In genomic region chr16:30343491-30343820, GRCh38 we compare ENCODE assay signal across 3 cellular contexts. TPM values are rescaled to one million over a fixed set of nuclear protein-coding genes. Genes with fewer than 3 reads are reported as not detected.
"Had no signal": no experiment of that assay in that cellular context is flagged by ENCODE, and none has a peak within 500 bp of the region (broad histone marks: within the 10 kb centered on the region; RNA-seq: fewer than 3 reads in every experiment).

No MANE protein-coding gene starts in this region.

RNA-seq across cellular contexts. Expression of gene MYL11, which starts 31.1 kb away (rescaled TPM):
- total RNA-seq: ascending aorta, cardiac muscle cell, NCI-H460 had no signal

RNA-seq across cellular contexts. Expression of gene SEPTIN1, which starts 38.9 kb away (rescaled TPM):
- total RNA-seq: ascending aorta, NCI-H460 had no signal
